ENCODE assay signal across 12 cellular contexts in the genomic region with DNA sequence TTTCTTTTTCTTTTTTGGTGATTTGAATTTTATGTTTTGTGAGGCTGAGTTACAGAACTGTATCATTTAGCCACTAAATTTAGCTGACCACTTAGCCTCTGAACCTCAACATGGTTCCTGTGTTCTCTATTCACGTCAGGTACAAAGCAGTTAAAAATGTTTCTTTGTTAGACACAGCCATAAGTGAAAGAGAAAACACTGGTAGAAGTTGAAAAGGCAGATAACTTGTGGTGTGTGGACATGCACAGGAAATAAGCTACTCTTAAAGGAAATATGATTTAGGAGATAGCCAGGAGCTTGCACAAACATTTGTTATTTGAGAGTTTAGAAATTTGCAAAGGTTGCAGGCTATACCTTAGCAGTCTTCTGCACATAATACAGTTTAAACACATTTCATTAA.
DNase-seq lines count a peak whose midpoint lies in the region; ATAC-seq and TF ChIP-seq lines count a peak whose summit lies in the region.
"Had no signal": no experiment of that assay in that cellular context is flagged by ENCODE, and none has a peak within 500 bp of the region (broad histone marks: within the 10 kb centered on the region; RNA-seq: fewer than 3 reads in every experiment).

No MANE protein-coding gene starts in this region.

- peaks cover 0 to 9% (median 0%) of the 10 kb centered on the region in 12 donors for H3K4me1 ChIP-seq in heart left ventricle
- H3K4me1 ChIP-seq in esophagus squamous epithelium = no peaks in the 10 kb centered on the region
- H3K4me1 ChIP-seq: psoas muscle had no signal

- peaks cover 28% of the 10 kb centered on the region for H3K4me1 Mint-ChIP-seq in central memory CD8-positive, alpha-beta T cell

- H3K27me3 ChIP-seq in heart left ventricle (peaks cover 0 to 5% (median 0%) of the 10 kb centered on the region in 9 donors), esophagus squamous epithelium (no peaks in the 10 kb centered on the region)

- H3K4me3 ChIP-seq in heart left ventricle (no peak overlapping the region), esophagus squamous epithelium (no peak overlapping the region)
- H3K4me3 ChIP-seq: psoas muscle had no signal

- peak overlapping the region; percentile 67 for H3K27ac Mint-ChIP-seq in central memory CD8-positive, alpha-beta T cell (ENCODE audit: low read depth)
- H3K27ac Mint-ChIP-seq: HFFc6 had no signal

- no peaks in the 10 kb centered on the region for H3K36me3 ChIP-seq in KOPT-K1 (ENCODE audit: insufficient read depth, low read length)
- no peaks in the 10 kb centered on the region for H3K36me3 ChIP-seq in heart left ventricle
- no peaks in the 10 kb centered on the region for H3K36me3 ChIP-seq in esophagus squamous epithelium

- H3K27me3 Mint-ChIP-seq in central memory CD8-positive, alpha-beta T cell = no peaks in the 10 kb centered on the region
- H3K27me3 Mint-ChIP-seq: stimulated activated naive CD8-positive, alpha-beta T cell treated with anti-CD3 and anti-CD28 coated beads, Interleukin-15, Interleukin-2, amounts not matched to agents 100 ng/mL and 50 ng/mL, for 24 hours had no signal

- ATAC-seq in GM18498 (IDR thresholded peaks at IDR 0.05; ENCODE audit: unreplicated experiment) (peak; percentile 57), GM19455 (IDR thresholded peaks at IDR 0.05; ENCODE audit: unreplicated experiment) (peak; percentile 64), heart left ventricle (no peak), GM21576 (IDR thresholded peaks at IDR 0.05; ENCODE audit: unreplicated experiment) (no peak)
- peak; percentile 80 for ATAC-seq in central memory CD8-positive, alpha-beta T cell (replicated peaks; ENCODE audit: extremely low read depth, poor library complexity, severe bottlenecking)
- ATAC-seq: activated T-cell treated with anti-CD3 and anti-CD28 coated beads, Interleukin-2, amount 50 U/mL, for 4 hours; psoas muscle had no signal

- H3K4me3 Mint-ChIP-seq in central memory CD8-positive, alpha-beta T cell = peak overlapping the region; percentile 42
- H3K4me3 Mint-ChIP-seq: activated T-cell treated with anti-CD3 and anti-CD28 coated beads, Interleukin-2, amount 50 U/mL, for 4 hours; HFFc6; stimulated activated naive CD8-positive, alpha-beta T cell treated with anti-CD3 and anti-CD28 coated beads, Interleukin-15, Interleukin-2, amounts not matched to agents 100 ng/mL and 50 ng/mL, for 24 hours had no signal

- H3K27ac ChIP-seq in KOPT-K1 (ENCODE audit: low read depth, low read length, poor library complexity, severe bottlenecking) (peak overlapping the region; percentile 86), heart left ventricle (peak overlapping the region in 1 of 12 donors; percentile 23), esophagus squamous epithelium (no peak overlapping the region)
- H3K27ac ChIP-seq: psoas muscle had no signal

- intact Hi-C loops in heart left ventricle (cut with DNase I) (no loop called here), esophagus squamous epithelium (cut with DNase I) (loop anchor here (10.0 kb wide), 1 partner anchor 53 kb away; no protein-coding TSS in a partner anchor)

- no peak for DNase-seq in central memory CD8-positive, alpha-beta T cell (ENCODE audit: low spot score in 2 of 2)
- no peak for DNase-seq in heart left ventricle
- no peak for DNase-seq in esophagus squamous epithelium (lab: John Stamatoyannopoulos, UW)
- DNase-seq: activated T-cell treated with anti-CD3 and anti-CD28 coated beads, Interleukin-2, amount 50 U/mL, for 4 hours; C1 segment of cervical spinal cord; HFFc6; psoas muscle had no signal

- WGBS in heart left ventricle, 4 donors = 31 to 63% (median 36%) methylated on average over 1 of the region's 1 CpG
- WGBS in esophagus squamous epithelium, 2 donors = 10% methylated on average over 1 of the region's 1 CpG; no CpG with 5 or more reads in 1 of the 2 donors

- H3K36me3 Mint-ChIP-seq in central memory CD8-positive, alpha-beta T cell (ENCODE audit: insufficient read depth) = no peaks in the 10 kb centered on the region

- H3K9me3 ChIP-seq in KOPT-K1 (ENCODE audit: insufficient read depth, low read length, poor library complexity, severe bottlenecking) = no peaks in the 10 kb centered on the region
- no peaks in the 10 kb centered on the region for H3K9me3 ChIP-seq in heart left ventricle
- no peaks in the 10 kb centered on the region for H3K9me3 ChIP-seq in esophagus squamous epithelium
- H3K9me3 ChIP-seq: psoas muscle had no signal

- no peaks in the 10 kb centered on the region for H3K9me3 Mint-ChIP-seq in central memory CD8-positive, alpha-beta T cell
- H3K9me3 Mint-ChIP-seq: activated T-cell treated with anti-CD3 and anti-CD28 coated beads, Interleukin-2, amount 50 U/mL, for 4 hours; HFFc6; stimulated activated naive CD8-positive, alpha-beta T cell treated with anti-CD3 and anti-CD28 coated beads, Interleukin-15, Interleukin-2, amounts not matched to agents 100 ng/mL and 50 ng/mL, for 24 hours had no signal

- TF ChIP-seq CTCF in heart left ventricle (IDR thresholded peaks at IDR 0.05) = no peak
- TF ChIP-seq CTCF in esophagus squamous epithelium (IDR thresholded peaks at IDR 0.05) = no peak

- TF ChIP-seq POLR2A in heart left ventricle (IDR thresholded peaks at IDR 0.05) (no peak), esophagus squamous epithelium (IDR thresholded peaks at IDR 0.05) (no peak)

Comparison
In these comparisons a context has a peak if more than half of its experiments do, and no peak if none do; other contexts are left out.
1. ATAC-seq: peak in GM18498 (single experiment), GM19455 (single experiment) and central memory CD8-positive, alpha-beta T cell (single experiment); none in heart left ventricle (0 of 4) and GM21576 (single experiment).